17 cellular contexts compared by ENCODE assay signal in the genomic region with DNA sequence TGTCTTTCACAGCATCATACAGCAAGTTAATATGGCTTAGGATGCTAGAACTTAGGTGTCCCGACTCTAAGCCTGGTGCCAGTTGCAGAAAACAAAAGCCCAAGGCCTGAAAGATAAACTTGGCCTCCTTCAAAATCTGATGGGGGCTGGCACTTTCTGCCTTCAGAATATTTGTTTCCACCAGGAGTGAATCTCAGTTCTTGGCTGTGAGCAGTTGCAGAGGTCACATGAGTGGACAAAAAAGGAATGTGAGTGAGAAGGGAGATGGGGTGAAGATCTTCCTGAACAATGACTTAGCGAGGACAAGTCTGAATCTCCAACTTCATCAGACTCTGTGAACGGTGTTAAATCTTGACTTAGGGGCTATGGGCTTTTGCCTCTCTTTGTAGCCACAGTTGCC. TPM values are rescaled to one million over a fixed set of nuclear protein-coding genes. Genes with fewer than 3 reads are reported as not detected.
DNase-seq lines count a peak whose midpoint lies in the region; TF ChIP-seq lines count a peak whose summit lies in the region.
"Had no signal": no experiment of that assay in that cellular context is flagged by ENCODE, and none has a peak within 500 bp of the region (broad histone marks: within the 10 kb centered on the region; RNA-seq: fewer than 3 reads in every experiment).

No MANE protein-coding gene starts in this region.

- peak overlapping the region; percentile 18; the same call in 1 of the 2 replicates for H3K9ac ChIP-seq in Karpas-422 (ENCODE audit: low read length)

- no peak for DNase-seq in Calu3
- DNase-seq in Karpas-422: no peak
- DNase-seq in astrocyte of the hippocampus (ENCODE audit: low read depth, low spot score): peak; percentile 66
- DNase-seq in DMS79 treated with DMSO at 0.1 percent for 48 hours (lab: John Stamatoyannopoulos, UW): no peak
- no peak for DNase-seq in activated naive CD4-positive, alpha-beta T cell treated with Interleukin-2 at 50 U/mL for 16 hours
- DNase-seq in mucosa of gallbladder (ENCODE audit: low spot score): no peak
- DNase-seq in NCI-H526 (lab: John Stamatoyannopoulos, UW): no peak
- DNase-seq: activated naive CD8-positive, alpha-beta T cell treated with anti-CD3 and anti-CD28 coated beads, Interleukin-2, amount 10 ng/mL, durations not matched to agents 7 days and 5 days; NCI-H1092 treated with DMSO at 0.1 percent for 48 hours; NCI-H510A; retina; stimulated activated CD4-positive, alpha-beta T cell treated with anti-CD3 and anti-CD28 coated beads, Interleukin-4, amount 100 ng/mL, for 1 hour had no signal

- CTCF ChIA-PET in Calu3 (lab: Charles Lee): interaction anchor here (1.0 kb wide), 1 partner anchor 117 kb away, joined by 3 read pairs; no protein-coding TSS in a partner anchor

- intact Hi-C loops in Calu3 (cut with micrococcal nuclease; ENCODE audit: unreplicated experiment): no loop called here

- H3K36me3 ChIP-seq in Karpas-422 (ENCODE audit: insufficient read depth, low read length) (no peaks in the 10 kb centered on the region), muscle layer of duodenum (ENCODE audit: control insufficient read depth in 1 of 2, insufficient read depth in 2 of 2, low read length in 2 of 2) (no peaks in the 10 kb centered on the region)
- H3K36me3 ChIP-seq: HAP-1 had no signal

- no TSS peak for BruUV-seq in Calu3 (replicated peaks; lab: Mats Ljungman, UMichigan)

- H3K27ac Mint-ChIP-seq in Calu3 (ENCODE audit: unreplicated experiment): peak overlapping the region; percentile 66
- H3K27ac Mint-ChIP-seq: activated naive CD8-positive, alpha-beta T cell treated with anti-CD3 and anti-CD28 coated beads, Interleukin-2, amount 10 ng/mL, durations not matched to agents 7 days and 5 days; CD14-positive monocyte; stimulated activated memory B cell treated with anti-CD40 and anti-IgM and Interleukin-4, amounts not matched to agents 10 μg/mL and 1 μg/mL and 100 μg/mL, for 72 hours had no signal

- H3K4me1 ChIP-seq in Karpas-422 (ENCODE audit: low read length): peaks cover 16% of the 10 kb centered on the region
- H3K4me1 ChIP-seq in muscle layer of duodenum (ENCODE audit: control insufficient read depth in 1 of 2, insufficient read depth in 2 of 2, low read length in 2 of 2): peaks cover 0 to 9% of the 10 kb centered on the region in 2 donors
- H3K4me1 ChIP-seq: HAP-1 had no signal

- no peaks in the 10 kb centered on the region for H3K79me2 ChIP-seq in Karpas-422 (ENCODE audit: low read length)

- H3K27me3 Mint-ChIP-seq in Calu3 (ENCODE audit: unreplicated experiment): no peaks in the 10 kb centered on the region

- H3K27ac ChIP-seq in Karpas-422 (ENCODE audit: low read length) (no peak overlapping the region), muscle layer of duodenum (ENCODE audit: low read length) (peak overlapping the region; percentile 57)

- H3K4me3 ChIP-seq in Karpas-422 (ENCODE audit: low read length) (no peak overlapping the region), muscle layer of duodenum (ENCODE audit: low read depth in 1 of 2, low read length in 2 of 2) (no peak overlapping the region)
- H3K4me3 ChIP-seq: HAP-1 had no signal

- no peak overlapping the region for H3K4me3 Mint-ChIP-seq in Calu3 (ENCODE audit: low read depth, unreplicated experiment)
- H3K4me3 Mint-ChIP-seq: activated naive CD8-positive, alpha-beta T cell treated with anti-CD3 and anti-CD28 coated beads, Interleukin-2, amount 10 ng/mL, durations not matched to agents 7 days and 5 days; naive B cell; stimulated activated memory B cell treated with anti-CD40 and anti-IgM and Interleukin-4, amounts not matched to agents 10 μg/mL and 1 μg/mL and 100 μg/mL, for 72 hours had no signal

- H4K20me1 ChIP-seq in Karpas-422 (ENCODE audit: insufficient read depth, low read depth, low read length): no peaks in the 10 kb centered on the region

- H3K9me2 ChIP-seq in Karpas-422 (replicated peaks; ENCODE audit: insufficient read depth, low read length): no peaks in the 10 kb centered on the region

- H3K9me3 Mint-ChIP-seq in Calu3 (ENCODE audit: low read depth, unreplicated experiment): no peaks in the 10 kb centered on the region
- H3K9me3 Mint-ChIP-seq: activated naive CD8-positive, alpha-beta T cell treated with anti-CD3 and anti-CD28 coated beads, Interleukin-2, amount 10 ng/mL, durations not matched to agents 7 days and 5 days; CD14-positive monocyte; naive B cell; stimulated activated memory B cell treated with anti-CD40 and anti-IgM and Interleukin-4, amounts not matched to agents 10 μg/mL and 1 μg/mL and 100 μg/mL, for 72 hours had no signal

- no peak overlapping the region for H3K4me2 ChIP-seq in Karpas-422 (ENCODE audit: low read depth, low read length, poor library complexity, severe bottlenecking)

- no peak overlapping the region for H2AFZ ChIP-seq in Karpas-422 (ENCODE audit: low read length)

- no peak for TF ChIP-seq CTCF in Calu3 (IDR thresholded peaks at IDR 0.05; ENCODE audit: unreplicated experiment)

- peaks cover 7% of the 10 kb centered on the region for H3K36me3 Mint-ChIP-seq in Calu3 (ENCODE audit: insufficient read depth, unreplicated experiment)
- H3K36me3 Mint-ChIP-seq: activated naive CD8-positive, alpha-beta T cell treated with anti-CD3 and anti-CD28 coated beads, Interleukin-2, amount 10 ng/mL, durations not matched to agents 7 days and 5 days; CD14-positive monocyte; naive B cell; stimulated activated memory B cell treated with anti-CD40 and anti-IgM and Interleukin-4, amounts not matched to agents 10 μg/mL and 1 μg/mL and 100 μg/mL, for 72 hours had no signal

- H3K27me3 ChIP-seq in Karpas-422 (ENCODE audit: low read length) (no peaks in the 10 kb centered on the region), muscle layer of duodenum (ENCODE audit: low read depth, low read length) (no peaks in the 10 kb centered on the region)

- peaks cover 50% of the 10 kb centered on the region for H3K4me1 Mint-ChIP-seq in Calu3 (ENCODE audit: low read depth, unreplicated experiment)

- H3K9me3 ChIP-seq in Karpas-422 (ENCODE audit: low read length) (no peaks in the 10 kb centered on the region), muscle layer of duodenum (ENCODE audit: control insufficient read depth in 1 of 2, low read length in 2 of 2) (no peaks in the 10 kb centered on the region)
- H3K9me3 ChIP-seq: HAP-1 had no signal

RNA-seq across cellular contexts. Expression of a gene that starts 46.6 kb away (rescaled TPM):
- not detected in 2 replicates for total RNA-seq in Calu3 (2022)
- not detected in 2 replicates for total RNA-seq in Karpas-422 (2014; rRNA removed; shearing (Covaris generic); ENCODE audit: low replicate concordance)
- total RNA-seq in mucosa of gallbladder: not detected
- total RNA-seq: activated naive CD8-positive, alpha-beta T cell treated with anti-CD3 and anti-CD28 coated beads, Interleukin-2, amount 10 ng/mL, durations not matched to agents 7 days and 5 days had no signal

RNA-seq across cellular contexts. Expression of a gene that starts 54.2 kb away (rescaled TPM):
- total RNA-seq in Calu3 (2022): 4.4 and 9.3 TPM in 2 replicates
- total RNA-seq in Karpas-422 (2014; rRNA removed; shearing (Covaris generic); ENCODE audit: low replicate concordance): 1.2 and 1.8 TPM in 2 replicates
- 5.4 TPM for total RNA-seq in mucosa of gallbladder
